ENCODE assay signal across 8 cellular contexts in genomic region chr2:209473930-209474419, GRCh38. TPM values are rescaled to one million over a fixed set of nuclear protein-coding genes. Genes with fewer than 3 reads are reported as not detected.
DNase-seq lines count a peak whose midpoint lies in the region; ATAC-seq and TF ChIP-seq lines count a peak whose summit lies in the region.
"Had no signal": no experiment of that assay in that cellular context is flagged by ENCODE, and none has a peak within 500 bp of the region (broad histone marks: within the 10 kb centered on the region; RNA-seq: fewer than 3 reads in every experiment).

No MANE protein-coding gene starts in this region.

- DNase-seq in GM23248 (peak; percentile 91), NCI-H2107 treated with DMSO at 0.1 percent for 48 hours (lab: John Stamatoyannopoulos, UW; ENCODE audit: unreplicated experiment) (peak; percentile 82), cardiac fibroblast (ENCODE audit: low read depth in 2 of 2) (peak; percentile 96 to 98), renal cortical epithelial cell (ENCODE audit: low read depth) (peak; percentile 100), NCI-H1694 (lab: John Stamatoyannopoulos, UW) (no peak)
- no peak for DNase-seq in activated CD4-positive, alpha-beta T cell treated with anti-CD3 and anti-CD28 coated beads for 48 hours
- DNase-seq: adrenal gland had no signal

- peaks cover 40% of the 10 kb centered on the region for H3K4me1 ChIP-seq in GM23248 (ENCODE audit: insufficient read depth)

- no peaks in the 10 kb centered on the region for H3K79me2 ChIP-seq in GM23248 (ENCODE audit: insufficient read depth)

- WGBS in GM23248 (ENCODE audit: low coverage in 1 of 2, low lambda C conversion rate in 2 of 2, missing lambda C conversion rate in 2 of 2), 2 experiments = 9 to 16% methylated on average over 3 of the region's 3 CpGs

- no peaks in the 10 kb centered on the region for H3K27me3 ChIP-seq in GM23248 (replicated peaks; ENCODE audit: insufficient read depth)
- H3K27me3 ChIP-seq: adrenal gland had no signal

- H3K9ac ChIP-seq in GM23248 = no peak overlapping the region

- no peak for TF ChIP-seq CTCF in cardiac fibroblast (IDR thresholded peaks at IDR 0.05; ENCODE audit: low read depth, low read length)

- in situ Hi-C loops in GM23248 (cut with MboI) = no loop called here

- H3K4me2 ChIP-seq in GM23248 (ENCODE audit: unreplicated experiment) = peak overlapping the region; percentile 49

- H3K36me3 ChIP-seq in GM23248 (ENCODE audit: low read depth) = no peaks in the 10 kb centered on the region
- H3K36me3 ChIP-seq: adrenal gland had no signal

- ATAC-seq in HG03135 (IDR thresholded peaks at IDR 0.05; ENCODE audit: unreplicated experiment) = no peak

- H3K4me3 ChIP-seq in GM23248 = no peak overlapping the region
- H3K4me3 ChIP-seq in cardiac fibroblast (replicated peaks in 1 of 2; ENCODE audit: low read depth in 2 of 2, low read length in 2 of 2) = no peak overlapping the region
- H3K4me3 ChIP-seq: adrenal gland had no signal

- no peak overlapping the region for H2AFZ ChIP-seq in GM23248

- peaks cover 35% of the 10 kb centered on the region for H3F3A ChIP-seq in GM23248 (ENCODE audit: insufficient read depth)

- H3K27ac ChIP-seq in GM23248 = peak overlapping the region; percentile 90
- H3K27ac ChIP-seq: adrenal gland had no signal

- no peaks in the 10 kb centered on the region for H3K9me2 ChIP-seq in GM23248 (ENCODE audit: insufficient read depth)

- H4K20me1 ChIP-seq in GM23248 (ENCODE audit: insufficient read depth) = no peaks in the 10 kb centered on the region

- no peaks in the 10 kb centered on the region for H3K9me3 ChIP-seq in GM23248 (ENCODE audit: low read depth)

RNA-seq across cellular contexts. Expression of gene MAP2, which starts 50.1 kb away (rescaled TPM):
- total RNA-seq in GM23248 (2014; rRNA removed; shearing (Covaris generic)) = 1.0 and 7.6 TPM in 2 replicates
- 1.1 and 1.3 TPM in 2 replicates for polyA plus RNA-seq in GM23248 (2016; fragmentation: Nextera tagmentation; extraction: Ambion mirVana)
- total RNA-seq in renal cortical epithelial cell = 8.7 and 18.3 TPM in 2 replicates

Comparison
In these comparisons a context has a peak if more than half of its experiments do, and no peak if none do; other contexts are left out.
1. DNase-seq: peak in GM23248 (single experiment), NCI-H2107 treated with DMSO at 0.1 percent for 48 hours (single experiment), cardiac fibroblast (2 of 2) and renal cortical epithelial cell (single experiment); none in NCI-H1694 (single experiment) and activated CD4-positive, alpha-beta T cell treated with anti-CD3 and anti-CD28 coated beads for 48 hours (single experiment).